In the genomic region with DNA sequence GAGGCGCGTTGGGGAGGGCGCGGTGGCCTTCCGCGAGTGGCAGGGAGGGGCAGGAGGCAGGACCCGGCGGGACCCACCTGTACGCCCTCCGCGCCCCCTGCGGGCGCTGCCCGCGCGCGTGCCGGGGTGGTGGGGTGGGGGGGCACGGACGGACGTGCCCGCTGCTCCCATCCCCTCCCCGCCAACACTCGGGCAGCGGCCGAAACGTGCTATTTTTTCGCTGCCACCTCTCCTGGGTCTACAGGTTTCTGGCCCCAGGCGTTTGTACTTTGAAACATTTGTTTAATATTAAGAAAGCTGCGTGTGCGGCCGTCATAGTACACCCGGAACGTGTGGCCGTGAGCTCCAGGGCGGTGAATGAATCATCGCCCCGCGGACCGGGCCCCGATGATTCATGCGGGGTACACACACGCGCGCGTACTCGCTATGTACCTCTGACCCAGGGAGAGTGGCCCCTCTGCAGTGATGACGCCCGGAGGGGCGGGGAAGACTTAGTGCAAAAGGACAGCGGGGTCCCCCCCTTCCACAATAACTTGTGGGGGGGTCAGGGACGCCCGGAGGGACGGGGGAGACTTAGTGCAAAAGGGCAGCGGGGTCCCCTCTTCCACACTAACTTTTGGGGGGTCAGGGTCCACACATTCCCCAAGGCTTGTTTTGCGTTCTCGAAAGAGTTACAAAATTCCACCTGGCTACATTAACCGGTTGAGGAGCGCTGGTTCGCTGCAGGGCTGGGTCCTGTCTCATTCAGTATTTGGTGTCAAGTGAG, we compare ENCODE assay signal across 1 cellular context.
TF ChIP-seq lines count a peak whose summit lies in the region.

No MANE protein-coding gene starts in this region.

TF ChIP-seq in HepG2, 621 proteins besides CTCF, POLR2A, EP300 and RAD21 (continued from another document and continues in another):
- no peak for TF ChIP-seq ZNF646 (CRISPR knock-in tag; IDR thresholded peaks at IDR 0.05)
- TF ChIP-seq HNRNPLL (IDR thresholded peaks at IDR 0.05; ENCODE audit: low read depth, low read length, poor library complexity, severe bottlenecking): peak; percentile 56
- TF ChIP-seq HDAC6 (IDR thresholded peaks at IDR 0.05; ENCODE audit: low read depth, low read length): no peak
- TF ChIP-seq ZNF510 (CRISPR knock-in tag; IDR thresholded peaks at IDR 0.05; ENCODE audit: low read depth): no peak
- peak; percentile 66 for TF ChIP-seq SAP130 (CRISPR knock-in tag; IDR thresholded peaks at IDR 0.05; ENCODE audit: low read depth)
- TF ChIP-seq NFKB2 (CRISPR knock-in tag; IDR thresholded peaks at IDR 0.05; ENCODE audit: borderline replicate concordance): no peak; the same call in 1 of the 2 replicates
- no peak for TF ChIP-seq SIX1 (CRISPR knock-in tag; IDR thresholded peaks at IDR 0.05; ENCODE audit: borderline replicate concordance)
- TF ChIP-seq PCBP1 (IDR thresholded peaks at IDR 0.05; ENCODE audit: borderline replicate concordance, low read depth, low read length): no peak
- peak; percentile 74; the same call in 1 of the 2 replicates for TF ChIP-seq MTA1 (CRISPR knock-in tag; IDR thresholded peaks at IDR 0.05; ENCODE audit: borderline replicate concordance)
- TF ChIP-seq ZNF282 (IDR thresholded peaks at IDR 0.05; ENCODE audit: partially characterized antibody): no peak
- TF ChIP-seq TAF15 (IDR thresholded peaks at IDR 0.05; ENCODE audit: low read depth, low read length, poor library complexity, severe bottlenecking): no peak
- TF ChIP-seq WIZ (CRISPR knock-in tag; IDR thresholded peaks at IDR 0.05): no peak
- TF ChIP-seq ZIK1 (CRISPR knock-in tag; IDR thresholded peaks at IDR 0.05; ENCODE audit: borderline replicate concordance, low read depth): no peak
- no peak for TF ChIP-seq FOXA1 (IDR thresholded peaks at IDR 0.05)
- TF ChIP-seq FOXA1 (CRISPR knock-in tag; IDR thresholded peaks at IDR 0.05): peak; percentile 35
- peak; percentile 48; the same call in 1 of the 2 replicates for TF ChIP-seq ZNF503 (CRISPR knock-in tag; IDR thresholded peaks at IDR 0.05)
- TF ChIP-seq TEAD2 (CRISPR knock-in tag; IDR thresholded peaks at IDR 0.05): no peak
- TF ChIP-seq REST (IDR thresholded peaks at IDR 0.05; ENCODE audit: borderline replicate concordance in 1 of 2, low read depth in 1 of 2, low read length in 2 of 2): 0 out of 4 replicates have a peak, but pooled peaks of 1 of the 2 experiments have one; percentile 15
- no peak for TF ChIP-seq NR3C1 (CRISPR knock-in tag; IDR thresholded peaks at IDR 0.05)
- no peak for TF ChIP-seq NFE2L2 (IDR thresholded peaks at IDR 0.05; ENCODE audit: low read length)
- no peak for TF ChIP-seq ZBTB43 (CRISPR knock-in tag; conservative IDR thresholded peaks at IDR 0.05)
- no peak for TF ChIP-seq TCF7 (IDR thresholded peaks at IDR 0.05; ENCODE audit: low read depth)
- TF ChIP-seq, protein P1, sequence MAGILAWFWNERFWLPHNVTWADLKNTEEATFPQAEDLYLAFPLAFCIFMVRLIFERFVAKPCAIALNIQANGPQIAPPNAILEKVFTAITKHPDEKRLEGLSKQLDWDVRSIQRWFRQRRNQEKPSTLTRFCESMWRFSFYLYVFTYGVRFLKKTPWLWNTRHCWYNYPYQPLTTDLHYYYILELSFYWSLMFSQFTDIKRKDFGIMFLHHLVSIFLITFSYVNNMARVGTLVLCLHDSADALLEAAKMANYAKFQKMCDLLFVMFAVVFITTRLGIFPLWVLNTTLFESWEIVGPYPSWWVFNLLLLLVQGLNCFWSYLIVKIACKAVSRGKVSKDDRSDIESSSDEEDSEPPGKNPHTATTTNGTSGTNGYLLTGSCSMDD (CRISPR knock-in tag; IDR thresholded peaks at IDR 0.05): no peak
- no peak; the same call in 1 of the 2 replicates for TF ChIP-seq GATAD2A (CRISPR knock-in tag; IDR thresholded peaks at IDR 0.05)
- no peak for TF ChIP-seq ISX (CRISPR knock-in tag; conservative IDR thresholded peaks at IDR 0.05)
- TF ChIP-seq SCMH1 (CRISPR knock-in tag; IDR thresholded peaks at IDR 0.05; ENCODE audit: borderline replicate concordance): no peak
- TF ChIP-seq ZBTB25 (CRISPR knock-in tag; IDR thresholded peaks at IDR 0.05): no peak
- TF ChIP-seq ZNF367 (CRISPR knock-in tag; IDR thresholded peaks at IDR 0.05; ENCODE audit: borderline replicate concordance): no peak
- TF ChIP-seq PRMT3 (CRISPR knock-in tag; IDR thresholded peaks at IDR 0.05; ENCODE audit: borderline replicate concordance, low read depth): no peak
- TF ChIP-seq, protein P2, sequence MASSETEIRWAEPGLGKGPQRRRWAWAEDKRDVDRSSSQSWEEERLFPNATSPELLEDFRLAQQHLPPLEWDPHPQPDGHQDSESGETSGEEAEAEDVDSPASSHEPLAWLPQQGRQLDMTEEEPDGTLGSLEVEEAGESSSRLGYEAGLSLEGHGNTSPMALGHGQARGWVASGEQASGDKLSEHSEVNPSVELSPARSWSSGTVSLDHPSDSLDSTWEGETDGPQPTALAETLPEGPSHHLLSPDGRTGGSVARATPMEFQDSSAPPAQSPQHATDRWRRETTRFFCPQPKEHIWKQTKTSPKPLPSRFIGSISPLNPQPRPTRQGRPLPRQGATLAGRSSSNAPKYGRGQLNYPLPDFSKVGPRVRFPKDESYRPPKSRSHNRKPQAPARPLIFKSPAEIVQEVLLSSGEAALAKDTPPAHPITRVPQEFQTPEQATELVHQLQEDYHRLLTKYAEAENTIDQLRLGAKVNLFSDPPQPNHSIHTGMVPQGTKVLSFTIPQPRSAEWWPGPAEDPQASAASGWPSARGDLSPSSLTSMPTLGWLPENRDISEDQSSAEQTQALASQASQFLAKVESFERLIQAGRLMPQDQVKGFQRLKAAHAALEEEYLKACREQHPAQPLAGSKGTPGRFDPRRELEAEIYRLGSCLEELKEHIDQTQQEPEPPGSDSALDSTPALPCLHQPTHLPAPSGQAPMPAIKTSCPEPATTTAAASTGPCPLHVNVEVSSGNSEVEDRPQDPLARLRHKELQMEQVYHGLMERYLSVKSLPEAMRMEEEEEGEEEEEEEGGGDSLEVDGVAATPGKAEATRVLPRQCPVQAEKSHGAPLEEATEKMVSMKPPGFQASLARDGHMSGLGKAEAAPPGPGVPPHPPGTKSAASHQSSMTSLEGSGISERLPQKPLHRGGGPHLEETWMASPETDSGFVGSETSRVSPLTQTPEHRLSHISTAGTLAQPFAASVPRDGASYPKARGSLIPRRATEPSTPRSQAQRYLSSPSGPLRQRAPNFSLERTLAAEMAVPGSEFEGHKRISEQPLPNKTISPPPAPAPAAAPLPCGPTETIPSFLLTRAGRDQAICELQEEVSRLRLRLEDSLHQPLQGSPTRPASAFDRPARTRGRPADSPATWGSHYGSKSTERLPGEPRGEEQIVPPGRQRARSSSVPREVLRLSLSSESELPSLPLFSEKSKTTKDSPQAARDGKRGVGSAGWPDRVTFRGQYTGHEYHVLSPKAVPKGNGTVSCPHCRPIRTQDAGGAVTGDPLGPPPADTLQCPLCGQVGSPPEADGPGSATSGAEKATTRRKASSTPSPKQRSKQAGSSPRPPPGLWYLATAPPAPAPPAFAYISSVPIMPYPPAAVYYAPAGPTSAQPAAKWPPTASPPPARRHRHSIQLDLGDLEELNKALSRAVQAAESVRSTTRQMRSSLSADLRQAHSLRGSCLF (CRISPR knock-in tag; IDR thresholded peaks at IDR 0.05; ENCODE audit: borderline replicate concordance): no peak
